8 cellular contexts compared by ENCODE assay signal in genomic region chr10:18650618-18651017, GRCh38. TPM values are rescaled to one million over a fixed set of nuclear protein-coding genes. Genes with fewer than 3 reads are reported as not detected.
DNase-seq lines count a peak whose midpoint lies in the region; ATAC-seq and TF ChIP-seq lines count a peak whose summit lies in the region.

No MANE protein-coding gene starts in this region.

- TF ChIP-seq POLR2A in suprapubic skin (IDR thresholded peaks at IDR 0.05): no peak

- H3K36me3 Mint-ChIP-seq in activated CD8-positive, alpha-beta T cell treated with anti-CD3 and anti-CD28 coated beads for 36 hours (ENCODE audit: low read depth): peaks cover 15% of the 10 kb centered on the region
- H3K36me3 Mint-ChIP-seq in immature natural killer cell: peaks cover 0 to 22% (median 20%) of the 10 kb centered on the region in 3 donors

- H3K27ac ChIP-seq in suprapubic skin: no peak overlapping the region

- peak overlapping the region; percentile 96 for H3K27ac Mint-ChIP-seq in activated CD8-positive, alpha-beta T cell treated with anti-CD3 and anti-CD28 coated beads for 36 hours
- peak overlapping the region; percentile 94 to 100 (median 99) for H3K27ac Mint-ChIP-seq in immature natural killer cell

- TF ChIP-seq EP300 in suprapubic skin (IDR thresholded peaks at IDR 0.05): no peak

- peak overlapping the region; percentile 68 for H3K4me3 ChIP-seq in suprapubic skin

- peak overlapping the region; percentile 96 for H3K4me3 Mint-ChIP-seq in activated CD8-positive, alpha-beta T cell treated with anti-CD3 and anti-CD28 coated beads for 36 hours
- H3K4me3 Mint-ChIP-seq in immature natural killer cell: peak overlapping the region; percentile 92 to 99 (median 99)

- no peaks in the 10 kb centered on the region for H3K9me3 ChIP-seq in suprapubic skin

- peak; percentile 3 for DNase-seq in NCI-H748 (lab: John Stamatoyannopoulos, UW; ENCODE audit: unreplicated experiment)
- DNase-seq in NCI-H748 treated with DMSO at 0.1 percent for 48 hours (lab: John Stamatoyannopoulos, UW): no peak
- no peak for DNase-seq in activated CD8-positive, alpha-beta T cell treated with anti-CD3 and anti-CD28 coated beads for 36 hours
- DNase-seq in immature natural killer cell: peak in 1 of 3 donors; percentile 10
- no peak for DNase-seq in suprapubic skin (ENCODE audit: low spot score in 2 of 2)
- DNase-seq in NCI-H2196 (lab: John Stamatoyannopoulos, UW; ENCODE audit: unreplicated experiment): no peak
- DNase-seq in COR-L47 (lab: John Stamatoyannopoulos, UW): no peak

- under 1% methylated on average over 4 of the region's 4 CpGs for WGBS in suprapubic skin

- H3K9me3 Mint-ChIP-seq in activated CD8-positive, alpha-beta T cell treated with anti-CD3 and anti-CD28 coated beads for 36 hours: no peaks in the 10 kb centered on the region
- no peaks in the 10 kb centered on the region for H3K9me3 Mint-ChIP-seq in immature natural killer cell

- no peaks in the 10 kb centered on the region for H3K27me3 Mint-ChIP-seq in activated CD8-positive, alpha-beta T cell treated with anti-CD3 and anti-CD28 coated beads for 36 hours
- peaks cover 7 to 15% (median 8%) of the 10 kb centered on the region in 3 donors for H3K27me3 Mint-ChIP-seq in immature natural killer cell (ENCODE audit: low read depth in 3 of 3)

- no peak for ATAC-seq in activated CD8-positive, alpha-beta T cell treated with anti-CD3 and anti-CD28 coated beads for 36 hours
- no peak for ATAC-seq in HG03095 (IDR thresholded peaks at IDR 0.05; ENCODE audit: unreplicated experiment)

- peaks cover 27% of the 10 kb centered on the region for H3K4me1 Mint-ChIP-seq in activated CD8-positive, alpha-beta T cell treated with anti-CD3 and anti-CD28 coated beads for 36 hours (ENCODE audit: low read depth)
- peaks cover 30 to 36% of the 10 kb centered on the region in 2 donors for H3K4me1 Mint-ChIP-seq in immature natural killer cell

- POLR2A ChIA-PET in activated CD8-positive, alpha-beta T cell treated with anti-CD3 and anti-CD28 coated beads for 36 hours (lab: Charles Lee): interaction anchor here (1.1 to 2.2 kb wide), 3 partner anchors 9 to 18 kb away, joined by 3 to 10 read pairs (median 5); partner anchors contain the start of gene ARL5B

- H3K4me1 ChIP-seq in suprapubic skin: peaks cover 26% of the 10 kb centered on the region

- H3K27me3 ChIP-seq in suprapubic skin: no peaks in the 10 kb centered on the region

- no peak for TF ChIP-seq CTCF in activated CD8-positive, alpha-beta T cell treated with anti-CD3 and anti-CD28 coated beads for 36 hours (IDR thresholded peaks at IDR 0.05)
- no peak for TF ChIP-seq CTCF in suprapubic skin (IDR thresholded peaks at IDR 0.05)

- CTCF ChIA-PET in activated CD8-positive, alpha-beta T cell treated with anti-CD3 and anti-CD28 coated beads for 36 hours (lab: Charles Lee): no interaction called here

- intact Hi-C loops in activated CD8-positive, alpha-beta T cell treated with anti-CD3 and anti-CD28 coated beads for 36 hours (cut with micrococcal nuclease): loop anchor here (1.0 to 10.0 kb wide), 2 partner anchors 9 to 1836 kb away; partner anchors contain the start of genes ARL5B and RSU1

- H3K36me3 ChIP-seq in suprapubic skin: peaks cover 11% of the 10 kb centered on the region

RNA-seq across cellular contexts. Expression of gene NSUN6, which starts 0.8 kb away (rescaled TPM):
- total RNA-seq in activated CD8-positive, alpha-beta T cell treated with anti-CD3 and anti-CD28 coated beads for 36 hours: 10 to 100 TPM; 20.7 to 21.3 TPM
- polyA plus RNA-seq in immature natural killer cell: 10 to 100 TPM in 1 of 3 donors, 1 to 10 TPM in 2; 3.5 to 15.8 (median 6.1) TPM
- 10 to 100 TPM in 2 of 4 donors, 1 to 10 TPM in 2; 8.0 to 27.8 (median 11.4) TPM for total RNA-seq in suprapubic skin

RNA-seq across cellular contexts. Expression of gene ARL5B, which starts 8.6 kb away (rescaled TPM):
- 10 to 100 TPM; 12.2 to 12.7 TPM for total RNA-seq in activated CD8-positive, alpha-beta T cell treated with anti-CD3 and anti-CD28 coated beads for 36 hours
- polyA plus RNA-seq in immature natural killer cell: 1 to 10 TPM in 2 of 3 donors, under 1 TPM in 1; 0.84 to 1.7 (median 1.6) TPM
- 10 to 100 TPM; 11.8 to 17.9 (median 14.5) TPM for total RNA-seq in suprapubic skin
